In the genomic region with DNA sequence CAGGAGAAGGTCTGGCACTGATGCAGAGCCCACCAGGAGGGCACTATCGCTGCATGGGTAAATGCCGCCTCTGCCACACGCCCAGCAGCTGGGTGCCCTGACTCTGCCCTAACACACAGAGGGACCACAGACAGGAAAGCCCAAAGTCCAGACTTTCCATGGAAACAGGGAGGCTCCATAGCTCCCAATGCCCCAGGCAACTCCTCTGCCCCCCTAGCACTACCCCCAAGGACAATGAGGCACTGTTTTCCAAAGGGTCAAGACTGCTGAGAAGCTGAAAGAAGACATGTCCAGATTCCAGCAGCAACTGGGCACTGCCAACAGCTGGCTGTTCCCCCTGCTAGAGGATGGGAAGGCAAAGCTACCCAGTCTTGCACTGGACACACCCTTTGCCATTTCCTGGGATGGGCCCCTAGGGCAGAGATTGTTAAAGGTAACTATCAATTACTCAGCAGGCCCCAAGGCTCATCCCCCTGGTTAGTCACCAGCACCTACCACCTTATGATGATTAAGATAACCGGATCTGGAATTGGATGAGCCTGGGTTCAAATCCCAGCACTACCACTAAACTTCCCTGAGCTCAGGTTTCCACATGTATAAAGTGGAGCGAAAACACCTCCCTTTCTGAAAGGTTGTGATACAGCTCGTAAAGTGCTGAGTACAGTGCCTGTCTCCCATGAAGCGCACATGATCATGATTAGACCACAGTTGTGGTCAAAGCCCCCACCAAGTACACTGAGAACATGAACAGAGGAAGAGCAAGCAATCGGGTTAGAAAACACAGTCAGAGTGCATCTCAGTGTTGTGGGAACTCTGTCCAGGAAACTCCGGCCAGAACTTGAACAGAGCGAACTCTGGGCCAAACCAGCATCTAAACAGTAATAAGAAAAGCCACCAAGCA, we compare ENCODE assay signal across 6 cellular contexts. TPM values are rescaled to one million over a fixed set of nuclear protein-coding genes. Genes with fewer than 3 reads are reported as not detected.
DNase-seq lines count a peak whose midpoint lies in the region; ATAC-seq and TF ChIP-seq lines count a peak whose summit lies in the region.

No MANE protein-coding gene starts in this region.

- H3K36me3 Mint-ChIP-seq in CD14-positive monocyte, result peaks cover 18 to 44% of the 10 kb centered on the region in 2 donors
- H3K36me3 Mint-ChIP-seq in activated CD8-positive, alpha-beta T cell treated with anti-CD3 and anti-CD28 coated beads for 36 hours (ENCODE audit: low read depth), result no peaks in the 10 kb centered on the region

- peak overlapping the region; percentile 72 to 96 (median 90) for H3K27ac Mint-ChIP-seq in CD14-positive monocyte
- H3K27ac Mint-ChIP-seq in activated CD8-positive, alpha-beta T cell treated with anti-CD3 and anti-CD28 coated beads for 36 hours, result peak overlapping the region; percentile 47

- no peaks in the 10 kb centered on the region for H3K27me3 ChIP-seq in right lobe of liver

- peak; percentile 49 for ATAC-seq in activated CD8-positive, alpha-beta T cell treated with anti-CD3 and anti-CD28 coated beads for 36 hours
- ATAC-seq in right lobe of liver, result peak in 1 of 4 donors; percentile 4
- no peak for ATAC-seq in GM19463 (IDR thresholded peaks at IDR 0.05; ENCODE audit: unreplicated experiment)
- ATAC-seq in GM18868 (IDR thresholded peaks at IDR 0.05; ENCODE audit: unreplicated experiment), result no peak

- TF ChIP-seq CTCF in CD14-positive monocyte (IDR thresholded peaks at IDR 0.05) (no peak), right lobe of liver (IDR thresholded peaks at IDR 0.05) (no peak)
- TF ChIP-seq CTCF in activated CD8-positive, alpha-beta T cell treated with anti-CD3 and anti-CD28 coated beads for 36 hours (IDR thresholded peaks at IDR 0.05), result no peak

- H3K9me3 Mint-ChIP-seq in CD14-positive monocyte, result no peaks in the 10 kb centered on the region
- H3K9me3 Mint-ChIP-seq in activated CD8-positive, alpha-beta T cell treated with anti-CD3 and anti-CD28 coated beads for 36 hours, result no peaks in the 10 kb centered on the region

- POLR2A ChIA-PET in activated CD8-positive, alpha-beta T cell treated with anti-CD3 and anti-CD28 coated beads for 36 hours (lab: Charles Lee), result interaction anchor here (0.6 to 12.6 kb wide), 11 partner anchors 9 to 63 kb away, joined by 3 to 207 read pairs (median 5); partner anchors contain the start of genes RNU4-1, RNU4-2 and RPLP0

- intact Hi-C loops in CD14-positive monocyte (cut with micrococcal nuclease) (no loop called here), right lobe of liver (cut with DNase I) (loop anchor here in 1 of 2 donors (5.0 kb wide), 1 partner anchor 35 kb away; no protein-coding TSS in a partner anchor)
- intact Hi-C loops in activated CD8-positive, alpha-beta T cell treated with anti-CD3 and anti-CD28 coated beads for 36 hours (cut with micrococcal nuclease), result no loop called here

- H3K4me1 ChIP-seq in right lobe of liver, result peaks cover 0 to 19% (median 6%) of the 10 kb centered on the region in 4 donors

- peak overlapping the region; percentile 94 to 97 for H3K4me3 Mint-ChIP-seq in CD14-positive monocyte
- peak overlapping the region; percentile 78 for H3K4me3 Mint-ChIP-seq in activated CD8-positive, alpha-beta T cell treated with anti-CD3 and anti-CD28 coated beads for 36 hours

- H3K4me1 Mint-ChIP-seq in CD14-positive monocyte, result peaks cover 85% of the 10 kb centered on the region
- peaks cover 72% of the 10 kb centered on the region for H3K4me1 Mint-ChIP-seq in activated CD8-positive, alpha-beta T cell treated with anti-CD3 and anti-CD28 coated beads for 36 hours (ENCODE audit: low read depth)

- no peak for DNase-seq in CD14-positive monocyte (ENCODE audit: low spot score)
- peak; percentile 68 for DNase-seq in activated CD8-positive, alpha-beta T cell treated with anti-CD3 and anti-CD28 coated beads for 36 hours
- peak in 1 of 3 donors; percentile 48 for DNase-seq in right lobe of liver
- no peak for DNase-seq in KG1 (lab: John Stamatoyannopoulos, UW)

- CTCF ChIA-PET in activated CD8-positive, alpha-beta T cell treated with anti-CD3 and anti-CD28 coated beads for 36 hours (lab: Charles Lee), result interaction anchor here (0.7 to 25.9 kb wide), 12 partner anchors 8 to 61 kb away, joined by 3 to 749 read pairs (median 5); partner anchors contain the start of genes RNU4-2, RPLP0 and SIRT4

- WGBS in right lobe of liver (ENCODE audit: insufficient coverage, low coverage, low lambda C conversion rate, missing lambda C conversion rate), result 34% methylated on average over 6 of the region's 10 CpGs

- H3K27me3 Mint-ChIP-seq in CD14-positive monocyte (ENCODE audit: low read depth in 3 of 3), result peaks cover 0 to 3% (median 2%) of the 10 kb centered on the region in 3 donors
- H3K27me3 Mint-ChIP-seq in activated CD8-positive, alpha-beta T cell treated with anti-CD3 and anti-CD28 coated beads for 36 hours, result no peaks in the 10 kb centered on the region

- no peak for TF ChIP-seq POLR2A in right lobe of liver (IDR thresholded peaks at IDR 0.05)

- H3K9me3 ChIP-seq in right lobe of liver, result no peaks in the 10 kb centered on the region

- peak overlapping the region; percentile 50 to 88 (median 79) for H3K27ac ChIP-seq in right lobe of liver

- H3K36me3 ChIP-seq in right lobe of liver, result no peaks in the 10 kb centered on the region

- H3K4me3 ChIP-seq in right lobe of liver, result no peak overlapping the region

RNA-seq across cellular contexts. Expression of gene PXN, which starts 3.3 kb away (rescaled TPM):
- polyA plus RNA-seq in CD14-positive monocyte, result 10 to 100 TPM; 62.5 to 98.4 TPM
- total RNA-seq in activated CD8-positive, alpha-beta T cell treated with anti-CD3 and anti-CD28 coated beads for 36 hours, result 10 to 100 TPM; 40.2 to 45.3 TPM
- 10 to 100 TPM; 15.1 to 32.6 (median 24.1) TPM for total RNA-seq in right lobe of liver

RNA-seq across cellular contexts. Expression of gene RNU4-2, which starts 29.5 kb away (rescaled TPM):
- polyA plus RNA-seq in CD14-positive monocyte, result 10 to 100 TPM in 1 of 2 donors, not detected in 1; 52.3 TPM
- 1,000 to 10,000 TPM in 1 of 2 experiments, 100 to 1,000 TPM in 1; 923 to 1,303 TPM for total RNA-seq in activated CD8-positive, alpha-beta T cell treated with anti-CD3 and anti-CD28 coated beads for 36 hours
- 1,000 to 10,000 TPM in 4 of 6 experiments, under 1 TPM in 2; under 0.01 to 8,070 (median 3,211) TPM for total RNA-seq in right lobe of liver

RNA-seq across cellular contexts. Expression of gene RNU4-1, which starts 30.8 kb away (rescaled TPM):
- not detected for polyA plus RNA-seq in CD14-positive monocyte
- 1,000 to 10,000 TPM in 1 of 2 experiments, 100 to 1,000 TPM in 1; 692 to 1,025 TPM for total RNA-seq in activated CD8-positive, alpha-beta T cell treated with anti-CD3 and anti-CD28 coated beads for 36 hours
- total RNA-seq in right lobe of liver, result 1,000 to 10,000 TPM in 4 of 6 experiments, under 1 TPM in 1, not detected in 1; under 0.01 to 2,710 (median 2,128) TPM

RNA-seq across cellular contexts. Expression of gene SIRT4, which starts 39.9 kb away (rescaled TPM):
- under 1 TPM; 0.30 to 0.72 TPM for polyA plus RNA-seq in CD14-positive monocyte
- 1 to 10 TPM; 2.7 to 3.3 TPM for total RNA-seq in activated CD8-positive, alpha-beta T cell treated with anti-CD3 and anti-CD28 coated beads for 36 hours
- 1 to 10 TPM in 5 of 6 experiments, under 1 TPM in 1; 0.56 to 4.1 (median 3.0) TPM for total RNA-seq in right lobe of liver
